In the genomic region with DNA sequence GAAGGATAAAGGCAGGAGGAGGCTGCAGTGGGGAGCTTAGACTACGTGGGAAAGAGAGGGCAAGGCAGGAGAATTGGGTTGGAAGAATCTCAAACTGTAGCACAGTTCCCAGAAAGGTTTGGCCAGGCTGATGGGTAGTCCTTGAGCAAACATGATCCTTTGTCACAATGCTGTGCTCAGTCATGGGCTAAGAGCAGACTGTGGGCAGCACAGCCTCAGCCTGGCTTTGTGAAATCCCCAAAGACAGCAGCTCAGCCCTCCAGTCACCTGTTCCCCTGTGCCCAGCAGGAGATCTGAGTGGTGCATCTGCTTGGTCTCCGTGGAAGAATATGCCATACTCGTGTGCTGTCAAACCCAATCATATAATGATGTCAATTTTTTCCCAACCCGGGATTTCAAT, we compare ENCODE assay signal across 21 cellular contexts. TPM values are rescaled to one million over a fixed set of nuclear protein-coding genes. Genes with fewer than 3 reads are reported as not detected.
"Had no signal": no experiment of that assay in that cellular context is flagged by ENCODE, and none has a peak within 500 bp of the region (broad histone marks: within the 10 kb centered on the region; RNA-seq: fewer than 3 reads in every experiment).

No MANE protein-coding gene starts in this region.

- ATAC-seq: gastrocnemius medialis, WTC11 had no signal

- H3K27me3 ChIP-seq: brain microvascular endothelial cell, gastrocnemius medialis, right atrium auricular region, testis had no signal

- H3K4me1 ChIP-seq: left ventricle myocardium inferior, prostate gland, right atrium auricular region, testis had no signal

- H3K27ac ChIP-seq: brain microvascular endothelial cell, gastrocnemius medialis, left ventricle myocardium inferior, prostate gland, right atrium auricular region, skin epidermis, testis had no signal

- DNase-seq: activated CD4-positive, alpha-beta memory T cell treated with anti-CD3 and anti-CD28 coated beads for 36 hours; activated CD4-positive, alpha-beta T cell treated with anti-CD3 and anti-CD28 coated beads for 4 hours; activated naive CD4-positive, alpha-beta T cell treated with Interleukin-2 at 50 U/mL for 16 hours; activated T-cell treated with anti-CD3 and anti-CD28 coated beads for 4 hours; amygdala; brain microvascular endothelial cell; cortex of kidney; gastrocnemius medialis; left ventricle myocardium inferior; mammary epithelial cell; stimulated activated CD4-positive, alpha-beta T cell treated with anti-CD3 and anti-CD28 coated beads, Interleukin-15, amount 100 ng/mL, for 24 hours; stimulated activated CD4-positive, alpha-beta T cell treated with anti-CD3 and anti-CD28 coated beads, Interleukin-2, amount 100 ng/mL, for 48 hours; SW 1271; testis had no signal

- H3K4me3 ChIP-seq: gastrocnemius medialis, left ventricle myocardium inferior, prostate gland, right atrium auricular region, skin epidermis, testis had no signal

- H3K9me3 ChIP-seq: gastrocnemius medialis, left ventricle myocardium inferior, prostate gland, right atrium auricular region, testis had no signal

- H3K36me3 ChIP-seq: brain microvascular endothelial cell, gastrocnemius medialis, left ventricle myocardium inferior, prostate gland, right atrium auricular region had no signal

RNA-seq across cellular contexts. Expression of a gene that starts 40.1 kb away (rescaled TPM):
- total RNA-seq: activated naive CD8-positive, alpha-beta T cell treated with anti-CD3 and anti-CD28 coated beads, Interleukin-2, amount 10 ng/mL, durations not matched to agents 7 days and 5 days; activated T-helper 1 cell treated with anti-CD3 and anti-CD28 coated beads, Interleukin-12 subunit alpha, Interleukin-12 subunit beta, Interleukin-2, Interleukin-4 antibody, amounts not matched to agents 30 ng/mL and 10 ng/mL and 1 ng/mL, durations not matched to agents 14 hours and 24 hours and 36 hours; T-helper 2 cell treated with Interferon-gamma antibody and Interleukin-4, amounts not matched to agents 100 ng/mL and 5 ng/mL, for 36 hours had no signal
